17 cellular contexts compared by ENCODE assay signal in the genomic region with DNA sequence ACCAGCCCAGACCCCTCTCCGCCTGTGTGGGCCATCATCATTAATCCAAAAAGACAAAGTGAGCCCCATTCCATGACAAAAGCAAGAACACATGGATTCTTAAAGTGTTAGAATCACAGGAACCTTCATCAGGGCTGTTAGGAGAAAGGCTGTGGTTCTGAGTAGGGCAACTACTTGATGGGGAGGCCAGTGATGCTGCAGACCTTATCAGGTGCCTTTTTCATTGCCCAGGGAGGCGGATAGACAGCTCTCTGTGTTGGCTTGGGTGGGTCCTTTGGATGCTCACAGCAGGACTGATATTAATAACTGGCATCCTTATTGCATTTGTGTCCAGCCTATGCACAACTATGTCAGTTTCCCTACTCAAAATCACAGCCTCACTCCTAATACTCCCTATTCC. TPM values are rescaled to one million over a fixed set of nuclear protein-coding genes. Genes with fewer than 3 reads are reported as not detected.
DNase-seq lines count a peak whose midpoint lies in the region; TF ChIP-seq lines count a peak whose summit lies in the region.
"Had no signal": no experiment of that assay in that cellular context is flagged by ENCODE, and none has a peak within 500 bp of the region (broad histone marks: within the 10 kb centered on the region; RNA-seq: fewer than 3 reads in every experiment).

No MANE protein-coding gene starts in this region.

- H4K8ac ChIP-seq in trophoblast cell (ENCODE audit: low read depth, low read length) = no peak overlapping the region

- H2BK120ac ChIP-seq in trophoblast cell (ENCODE audit: insufficient read depth, low read length, poor library complexity) = no peak overlapping the region

- H3K9me3 ChIP-seq in BLaER1 = no peaks in the 10 kb centered on the region
- H3K9me3 ChIP-seq in trophoblast cell (ENCODE audit: insufficient read depth, low read depth, low read length) = no peaks in the 10 kb centered on the region
- no peaks in the 10 kb centered on the region for H3K9me3 ChIP-seq in CD8-positive, alpha-beta memory T cell (ENCODE audit: low read length)
- H3K9me3 ChIP-seq: Peyer's patch had no signal

- H4K12ac ChIP-seq in trophoblast cell (ENCODE audit: low read depth, low read length) = no peak overlapping the region

- H3K4ac ChIP-seq in trophoblast cell (ENCODE audit: low read depth, low read length) = peak overlapping the region; percentile 7

- peaks cover 14% of the 10 kb centered on the region for H3K79me1 ChIP-seq in trophoblast cell (ENCODE audit: low read length)

- no peak overlapping the region for H2BK5ac ChIP-seq in trophoblast cell (ENCODE audit: low read depth, low read length, poor library complexity)

- peaks cover 9% of the 10 kb centered on the region for H3K79me2 ChIP-seq in trophoblast cell (ENCODE audit: control insufficient read depth, insufficient read depth, low read length, poor library complexity)

- TF ChIP-seq CTCF in WI38 (IDR thresholded peaks at IDR 0.05; ENCODE audit: low read depth, low read length) (no peak), fibroblast of pulmonary artery (IDR thresholded peaks at IDR 0.05; ENCODE audit: low read length, missing control alignments) (no peak), foreskin fibroblast (IDR thresholded peaks at IDR 0.05; ENCODE audit: low read depth, low read length) (no peak)

- H3K27ac ChIP-seq in BLaER1 = no peak overlapping the region
- H3K27ac ChIP-seq in trophoblast cell (ENCODE audit: low read depth, low read length) = no peak overlapping the region
- no peak overlapping the region for H3K27ac ChIP-seq in CD8-positive, alpha-beta memory T cell (ENCODE audit: low read depth, low read length)

- H2BK12ac ChIP-seq in trophoblast cell (ENCODE audit: low read length) = no peak overlapping the region

- DNase-seq in fibroblast of pulmonary artery (ENCODE audit: low read depth) (no peak), trophoblast cell (no peak), foreskin fibroblast (no peak)
- DNase-seq in CD8-positive, alpha-beta memory T cell = no peak
- DNase-seq in stimulated activated CD4-positive, alpha-beta T cell treated with anti-CD3 and anti-CD28 coated beads, Interleukin-4, amount 100 ng/mL, for 1 hour = no peak
- no peak for DNase-seq in effector CD4-positive, alpha-beta T cell
- DNase-seq: DMS79 treated with DMSO at 0.1 percent for 48 hours, Karpas-422, NCI-H1417, NCI-H2029, NCI-H510A, Peyer's patch, Right ventricle myocardium superior had no signal

- H3K4me3 ChIP-seq in BLaER1 (no peak overlapping the region), WI38 (ENCODE audit: low read depth, low read length) (peak overlapping the region; percentile 5), fibroblast of pulmonary artery (replicated peaks; ENCODE audit: low read depth, low read length) (peak overlapping the region; percentile 94), trophoblast cell (ENCODE audit: low read depth, low read length) (no peak overlapping the region), foreskin fibroblast (ENCODE audit: low read depth in 1 of 2, low read length in 2 of 2) (no peak overlapping the region)
- no peak overlapping the region for H3K4me3 ChIP-seq in CD8-positive, alpha-beta memory T cell (ENCODE audit: low read length)

- H2AFZ ChIP-seq in trophoblast cell (ENCODE audit: insufficient read depth, low read length, poor library complexity) = no peak overlapping the region

- H3K27me3 Mint-ChIP-seq in CD8-positive, alpha-beta memory T cell = peaks cover 7 to 12% of the 10 kb centered on the region in 2 donors
- H3K27me3 Mint-ChIP-seq: CD4-positive, CD25-positive, alpha-beta regulatory T cell had no signal

- no peaks in the 10 kb centered on the region for H4K20me1 ChIP-seq in BLaER1

- H3K4me3 Mint-ChIP-seq in CD8-positive, alpha-beta memory T cell = peak overlapping the region in 1 of 7 donors; percentile 67

- peaks cover 30% of the 10 kb centered on the region for H3K4me1 ChIP-seq in BLaER1
- peaks cover 26 to 33% of the 10 kb centered on the region in 2 experiments for H3K4me1 ChIP-seq in trophoblast cell (ENCODE audit: control insufficient read depth in 1 of 2, insufficient read depth in 2 of 2, low read length in 2 of 2)
- peaks cover 15% of the 10 kb centered on the region for H3K4me1 ChIP-seq in CD8-positive, alpha-beta memory T cell (ENCODE audit: insufficient read depth, low read length)

- no peak overlapping the region for H3K27ac Mint-ChIP-seq in CD8-positive, alpha-beta memory T cell

- H3K9ac ChIP-seq in BLaER1 (no peak overlapping the region), trophoblast cell (ENCODE audit: low read length) (no peak overlapping the region)

- H3K9me3 Mint-ChIP-seq in CD8-positive, alpha-beta memory T cell = no peaks in the 10 kb centered on the region

- H3K23ac ChIP-seq in trophoblast cell (ENCODE audit: low read length) = no peak overlapping the region

- WGBS in trophoblast cell (ENCODE audit: extremely low coverage, insufficient coverage, insufficient read length) = no CpG with 5 or more reads among the region's 2 CpGs

- CTCF ChIA-PET in CD8-positive, alpha-beta memory T cell (lab: Charles Lee) = no interaction called here

- POLR2A ChIA-PET in CD8-positive, alpha-beta memory T cell (lab: Charles Lee) = no interaction called here

- H2AK5ac ChIP-seq in trophoblast cell (ENCODE audit: low read length) = no peak overlapping the region

- no peak overlapping the region for H4K91ac ChIP-seq in trophoblast cell (ENCODE audit: low read depth, low read length)

- peak overlapping the region; percentile 47 for H3K18ac ChIP-seq in trophoblast cell (ENCODE audit: low read length)

- H3K36me3 ChIP-seq in BLaER1 (no peaks in the 10 kb centered on the region), trophoblast cell (ENCODE audit: control insufficient read depth in 1 of 2, insufficient read depth in 2 of 2, low read length in 2 of 2) (peaks cover 1 to 4% of the 10 kb centered on the region in 2 experiments)
- H3K36me3 ChIP-seq in CD8-positive, alpha-beta memory T cell (ENCODE audit: insufficient read depth, low read length) = no peaks in the 10 kb centered on the region
- H3K36me3 ChIP-seq: Peyer's patch had no signal

- H3K36me3 Mint-ChIP-seq in CD8-positive, alpha-beta memory T cell = peaks cover 0 to 3% (median 2%) of the 10 kb centered on the region in 3 donors

- H3K4me2 ChIP-seq in BLaER1 = 0 out of 2 replicates have a peak overlapping the region, but pooled peaks have one; percentile 11
- no peak overlapping the region for H3K4me2 ChIP-seq in trophoblast cell (ENCODE audit: low read length)

- peaks cover 35 to 48% (median 41%) of the 10 kb centered on the region in 3 donors for H3K4me1 Mint-ChIP-seq in CD8-positive, alpha-beta memory T cell

- peaks cover 24% of the 10 kb centered on the region for H3K27me3 ChIP-seq in BLaER1
- H3K27me3 ChIP-seq in trophoblast cell (ENCODE audit: insufficient read depth, low read length) = no peaks in the 10 kb centered on the region
- H3K27me3 ChIP-seq in CD8-positive, alpha-beta memory T cell (ENCODE audit: insufficient read depth, low read length, poor library complexity, severe bottlenecking) = no peaks in the 10 kb centered on the region
- H3K27me3 ChIP-seq: Peyer's patch had no signal

- H3K14ac ChIP-seq in trophoblast cell (ENCODE audit: low read length) = no peak overlapping the region

RNA-seq across cellular contexts. Expression of a gene that starts 2.3 kb away (rescaled TPM):
- 84.9 and 94.4 TPM in 2 replicates for polyA plus RNA-seq in trophoblast cell (2013)
- total RNA-seq in CD8-positive, alpha-beta memory T cell = 10 to 100 TPM; 13.6 to 14.9 TPM
- 16.6 TPM for polyA plus RNA-seq in CD8-positive, alpha-beta memory T cell

RNA-seq across cellular contexts. Expression of a gene that starts 45.8 kb away (rescaled TPM):
- not detected in 2 replicates for polyA plus RNA-seq in trophoblast cell (2013)
- not detected for total RNA-seq in CD8-positive, alpha-beta memory T cell
- polyA plus RNA-seq in CD8-positive, alpha-beta memory T cell = 0.35 TPM
- total RNA-seq: A172; CD4-positive, CD25-positive, alpha-beta regulatory T cell; Right ventricle myocardium superior had no signal

RNA-seq across cellular contexts. Expression of a gene that starts 46.4 kb away (rescaled TPM):
- 2.9 and 3.1 TPM in 2 replicates for polyA plus RNA-seq in trophoblast cell (2013)
- 1 to 10 TPM; 5.2 to 6.5 TPM for total RNA-seq in CD8-positive, alpha-beta memory T cell
- polyA plus RNA-seq in CD8-positive, alpha-beta memory T cell = 2.9 TPM

Comparison
In these comparisons a context has a peak if more than half of its experiments do, and no peak if none do; other contexts are left out.
1. H3K4me3 ChIP-seq: peak in WI38 (single experiment) and fibroblast of pulmonary artery (single experiment); none in BLaER1 (single experiment), trophoblast cell (single experiment), CD8-positive, alpha-beta memory T cell (single experiment) and foreskin fibroblast (0 of 2).